Comparison of ENCODE assay signal across 8 cellular contexts in the genomic region with DNA sequence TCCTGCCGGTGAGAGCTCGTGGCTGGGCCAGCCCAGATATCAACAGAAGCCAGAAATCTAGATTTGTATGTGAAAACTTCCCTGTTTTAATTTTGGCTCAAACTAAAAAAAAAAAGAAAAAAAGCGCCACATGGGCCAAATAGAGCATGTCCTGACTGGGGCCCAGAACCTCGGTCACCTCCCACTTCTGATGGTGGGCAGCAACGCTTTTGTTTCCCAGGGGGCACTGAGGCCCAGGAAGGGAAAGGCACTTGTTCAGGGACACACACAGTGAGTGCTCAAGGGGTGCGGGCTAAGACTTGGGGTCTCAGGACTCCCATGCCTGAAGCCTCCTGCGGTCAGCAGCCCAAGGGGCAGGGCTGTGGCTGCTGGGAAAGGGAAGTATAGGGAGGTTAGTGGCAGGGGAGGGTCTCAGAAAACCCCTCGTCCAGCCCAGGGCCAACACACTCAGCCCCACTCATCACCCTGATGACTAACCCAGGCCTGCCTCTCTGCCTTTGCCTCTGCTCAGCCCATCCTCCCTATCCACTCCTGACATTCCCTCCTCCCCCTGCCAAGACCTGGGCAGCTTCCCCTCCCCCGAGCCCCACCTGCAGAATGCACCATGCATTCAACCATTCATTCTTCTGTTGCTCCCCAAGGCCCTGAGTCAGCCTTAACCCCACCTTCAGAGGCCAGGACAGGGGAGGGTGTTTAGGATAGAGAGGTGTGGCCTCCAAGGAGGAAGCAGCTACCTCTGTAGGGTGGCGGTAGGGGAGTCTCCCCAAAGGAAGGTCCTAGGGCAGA. TPM values are rescaled to one million over a fixed set of nuclear protein-coding genes. Genes with fewer than 3 reads are reported as not detected.
DNase-seq lines count a peak whose midpoint lies in the region; ATAC-seq, FAIRE-seq and TF ChIP-seq lines count a peak whose summit lies in the region.

No MANE protein-coding gene starts in this region.

- FAIRE-seq in H54 (lab: Jason Lieb, UNC) = no peak

- no peak for TF ChIP-seq CTCF in brain (conservative IDR thresholded peaks at IDR 0.05)

- peak overlapping the region; percentile 23 for H3K4me3 ChIP-seq in rectal smooth muscle tissue (ENCODE audit: low read length)

- no peaks in the 10 kb centered on the region for H3K4me1 ChIP-seq in rectal smooth muscle tissue (ENCODE audit: control insufficient read depth, insufficient read depth, low read length)

- peaks cover 95% of the 10 kb centered on the region for H3K4me1 Mint-ChIP-seq in brain

- no peaks in the 10 kb centered on the region for H3K9me3 Mint-ChIP-seq in brain

- no peaks in the 10 kb centered on the region for H3K36me3 ChIP-seq in rectal smooth muscle tissue (ENCODE audit: control insufficient read depth, insufficient read depth, low read length)

- no peak overlapping the region for H3K9ac ChIP-seq in rectal smooth muscle tissue (ENCODE audit: low read length)

- H3K27ac Mint-ChIP-seq in brain = peak overlapping the region; percentile 73 to 98 (median 95)

- peak overlapping the region; percentile 68 to 81 (median 72) for H3K4me3 Mint-ChIP-seq in brain

- H3K36me3 Mint-ChIP-seq in brain = no peaks in the 10 kb centered on the region

- no peak overlapping the region for H3K27ac ChIP-seq in rectal smooth muscle tissue (ENCODE audit: low read depth, low read length)

- ATAC-seq in GM19324 (IDR thresholded peaks at IDR 0.05; ENCODE audit: low FRiP score, unreplicated experiment) (no peak), GM21619 (IDR thresholded peaks at IDR 0.05; ENCODE audit: unreplicated experiment) (no peak), GM21381 (IDR thresholded peaks at IDR 0.05; ENCODE audit: unreplicated experiment) (no peak), HG02970 (IDR thresholded peaks at IDR 0.05; ENCODE audit: low FRiP score, unreplicated experiment) (no peak)

- peaks cover 11% of the 10 kb centered on the region for H3K27me3 Mint-ChIP-seq in brain

- DNase-seq in H54 (ENCODE audit: insufficient read length, low spot score) (peak; percentile 19), RPMI8226 (peak; percentile 88)

- no peak for TF ChIP-seq POLR2A in H54 (IDR thresholded peaks at IDR 0.05; ENCODE audit: low read depth, low read length)

- H3K27me3 ChIP-seq in rectal smooth muscle tissue (ENCODE audit: control insufficient read depth, insufficient read depth, low read length) = peaks cover 2% of the 10 kb centered on the region

RNA-seq across cellular contexts. Expression of gene TCF20, which starts 30.0 kb away (rescaled TPM):
- 19.3 TPM for polyA plus RNA-seq in brain (ENCODE audit: insufficient read depth, low read depth, low replicate concordance)
